9 cellular contexts compared by ENCODE assay signal in genomic region chr1:207866471-207867135, GRCh38. TPM values are rescaled to one million over a fixed set of nuclear protein-coding genes. Genes with fewer than 3 reads are reported as not detected.
DNase-seq lines count a peak whose midpoint lies in the region; ATAC-seq, FAIRE-seq and TF ChIP-seq lines count a peak whose summit lies in the region.
"Had no signal": no experiment of that assay in that cellular context is flagged by ENCODE, and none has a peak within 500 bp of the region (broad histone marks: within the 10 kb centered on the region; RNA-seq: fewer than 3 reads in every experiment).

No MANE protein-coding gene starts in this region.

- CTCF ChIA-PET in K562 (lab: Yijun Ruan, JAX; ENCODE audit: low intra/inter-chr PET ratio) = no interaction called here

- TF ChIP-seq CTCF in K562 (IDR thresholded peaks at IDR 0.05 in 2 of 3, conservative IDR thresholded peaks at IDR 0.05 in 1 of 3; ENCODE audit: insufficient read depth in 2 of 3, low read depth in 1 of 3, low read length in 3 of 3) = no peak

- no peak overlapping the region for H3K4me3 ChIP-seq in K562

- TF ChIP-seq RAD21 in K562 (CRISPR knock-in tag; conservative IDR thresholded peaks at IDR 0.05 in 1 of 2, IDR thresholded peaks at IDR 0.05 in 1 of 2) = no peak

- peak; percentile 32 to 38 for DNase-seq in activated CD4-positive, alpha-beta T cell treated with anti-CD3 and anti-CD28 coated beads for 4 hours
- no peak for DNase-seq in activated CD4-positive, alpha-beta T cell treated with anti-CD3 and anti-CD28 coated beads, Interleukin-2, amount 50 U/mL, for 4 hours
- peak in 1 of 4 experiments; percentile 45 for DNase-seq in K562 (ENCODE audit: extremely low read depth in 1 of 4, low spot score in 3 of 4)
- peak; percentile 79 for DNase-seq in left kidney (ENCODE audit: low read depth, low spot score)
- peak; percentile 76 for DNase-seq in superior temporal gyrus (ENCODE audit: extremely low spot score)
- DNase-seq in NCI-H1105 (lab: John Stamatoyannopoulos, UW) = no peak

- no peak for TF ChIP-seq EP300 in K562 (IDR thresholded peaks at IDR 0.05; ENCODE audit: low read length)

- peaks cover 36 to 37% of the 10 kb centered on the region in 2 experiments for H3K4me1 ChIP-seq in K562 (replicated peaks in 1 of 2; ENCODE audit: control insufficient read depth in 2 of 2, insufficient read depth in 2 of 2, low read length in 2 of 2)

- H3K9me1 ChIP-seq in K562 (ENCODE audit: control insufficient read depth, insufficient read depth, low read length) = no peaks in the 10 kb centered on the region

- FAIRE-seq in K562 (lab: Jason Lieb, UNC) = no peak

- in situ Hi-C loops in K562 (cut with MboI) = no loop called here

- POLR2A ChIA-PET in K562 (lab: Yijun Ruan, JAX) = interaction anchor here (0.7 to 1.5 kb wide), 6 partner anchors 8 to 58 kb away, joined by 3 to 4 read pairs (median 3); no protein-coding TSS in a partner anchor

- no peaks in the 10 kb centered on the region; a peak in 1 of 5 replicates for H3K27me3 ChIP-seq in K562 (ENCODE audit: control insufficient read depth in 2 of 2, insufficient read depth in 2 of 2, low read length in 2 of 2)

- no peaks in the 10 kb centered on the region for H4K20me1 ChIP-seq in K562 (replicated peaks; ENCODE audit: control insufficient read depth, insufficient read depth, low read length)

- H2AFZ ChIP-seq in K562 (ENCODE audit: low read depth, low read length) = no peak overlapping the region

- no peaks in the 10 kb centered on the region for H3K9me3 ChIP-seq in K562 (replicated peaks; ENCODE audit: control insufficient read depth, insufficient read depth, low read depth, low read length)

- H3K27ac ChIP-seq in K562 (ENCODE audit: extremely low read depth, low read depth, low read length) = no peak overlapping the region

- WGBS in K562 (ENCODE audit: insufficient coverage, low coverage, missing lambda C conversion rate) = 62% methylated on average over 9 of the region's 9 CpGs

- no TSS peak for BruUV-seq in K562 (replicated peaks; lab: Mats Ljungman, UMichigan)

- ATAC-seq in K562 = peak; percentile 21; the same call in 2 of the 3 replicates
- no peak for ATAC-seq in HG03442 (IDR thresholded peaks at IDR 0.05; ENCODE audit: unreplicated experiment)
- no peak for ATAC-seq in HG03565 (IDR thresholded peaks at IDR 0.05; ENCODE audit: unreplicated experiment)

- no peak overlapping the region for H3K9ac ChIP-seq in K562 (ENCODE audit: insufficient read depth in 1 of 2, low read depth in 2 of 2, low read length in 2 of 2)

- H3K4me2 ChIP-seq in K562 (ENCODE audit: insufficient read depth, low read length) = no peak overlapping the region

- peaks cover 26% of the 10 kb centered on the region for H3K36me3 ChIP-seq in K562 (ENCODE audit: control insufficient read depth, insufficient read depth, low read length)

- H3K79me2 ChIP-seq in K562 (ENCODE audit: control insufficient read depth, insufficient read depth, low read length) = peaks cover 12% of the 10 kb centered on the region; the same call in 2 of the 3 replicates

- intact Hi-C loops in K562 (cut with micrococcal nuclease) = no loop called here

- TF ChIP-seq POLR2A in K562 (conservative IDR thresholded peaks at IDR 0.05) = no peak

TF ChIP-seq in K562, 482 proteins besides CTCF, POLR2A, EP300 and RAD21 (continues in another document):
- TF ChIP-seq DLX4 (CRISPR knock-in tag; IDR thresholded peaks at IDR 0.05) = no peak
- no peak for TF ChIP-seq MTF1 (CRISPR knock-in tag; IDR thresholded peaks at IDR 0.05; ENCODE audit: borderline replicate concordance)
- TF ChIP-seq ZNF57 (CRISPR knock-in tag; IDR thresholded peaks at IDR 0.05) = peak; percentile 80; the same call in 1 of the 2 replicates
- no peak for TF ChIP-seq ARNT (IDR thresholded peaks at IDR 0.05)
- no peak for TF ChIP-seq THAP12 (CRISPR knock-in tag; IDR thresholded peaks at IDR 0.05)
- peak; percentile 87 for TF ChIP-seq RFX1 (IDR thresholded peaks at IDR 0.05)
- TF ChIP-seq RCOR1 (IDR thresholded peaks at IDR 0.05; ENCODE audit: borderline replicate concordance in 1 of 2, low read depth in 2 of 2, low read length in 2 of 2) = peak in 1 of 2 experiments; percentile 69; a peak in 2 of 4 replicates
- TF ChIP-seq ZBTB43 (CRISPR knock-in tag; IDR thresholded peaks at IDR 0.05) = no peak
- no peak for TF ChIP-seq PATZ1 (CRISPR knock-in tag; IDR thresholded peaks at IDR 0.05; ENCODE audit: borderline replicate concordance)
- TF ChIP-seq HNRNPLL (IDR thresholded peaks at IDR 0.05; ENCODE audit: low read depth, low read length, poor library complexity, severe bottlenecking) = no peak
- TF ChIP-seq HDAC1 (IDR thresholded peaks at IDR 0.05) = 0 out of 4 replicates have a peak, but pooled peaks of 1 of the 2 experiments have one; percentile 24
- TF ChIP-seq CTBP1 (IDR thresholded peaks at IDR 0.05; ENCODE audit: borderline replicate concordance) = 0 out of 2 replicates have a peak, but pooled peaks have one; percentile 37
- TF ChIP-seq ESRRB (CRISPR knock-in tag; IDR thresholded peaks at IDR 0.05; ENCODE audit: borderline replicate concordance) = no peak

RNA-seq across cellular contexts. Expression of gene CD34, which starts 44.3 kb away (rescaled TPM):
- not detected in 2 replicates for total RNA-seq in K562 (2011; cell fraction: chromatin; rRNA removed; ENCODE audit: low replicate concordance)
- not detected in 2 replicates for total RNA-seq in K562 (2011; cell fraction: nucleolus; rRNA removed)
- not detected in 2 replicates for total RNA-seq in K562 (2011; cell fraction: nucleoplasm; rRNA removed)
- total RNA-seq in K562 (2014; rRNA removed) (not detected in 2 replicates), K562 (2014; rRNA removed; fragmentation: Illumina TruSeq; extraction: Trizol) (not detected in 2 replicates), K562 (2015; rRNA removed; fragmentation: Illumina TruSeq; extraction: Trizol) (not detected in 2 replicates), K562 (2021) (0.13 TPM in 1 of 2 replicates, not detected in the other)
- polyA plus RNA-seq in K562 (2011; rRNA removed) (0.03 TPM in 1 of 2 replicates, not detected in the other), K562 (2014; fragmentation: Illumina TruSeq; extraction: Trizol) (not detected in 2 replicates), K562 (2014; fragmentation: Nextera tagmentation; extraction: Ambion mirVana) (not detected), K562 (2014; rRNA removed) (not detected in 2 replicates)
- polyA plus RNA-seq in K562 (2011; cell fraction: cytosol; rRNA removed) = not detected in 2 replicates
- polyA plus RNA-seq in K562 (2011; cell fraction: nucleus; rRNA removed) = not detected in 2 replicates
- polyA plus RNA-seq in K562 (2012) = not detected in 2 replicates
- polyA minus RNA-seq in K562 (2011; rRNA and poly(A)+ RNA removed) = 0.06 TPM in 1 of 2 replicates, not detected in the other
- polyA minus RNA-seq in K562 (2011; cell fraction: cytosol; rRNA and poly(A)+ RNA removed) = not detected in 2 replicates
- polyA minus RNA-seq in K562 (2011; cell fraction: nucleus; rRNA and poly(A)+ RNA removed) = not detected in 2 replicates
- total RNA-seq: SK-MEL-5 had no signal

Comparison
In these comparisons a context has a peak if more than half of its experiments do, and no peak if none do; other contexts are left out.
1. DNase-seq: peak in activated CD4-positive, alpha-beta T cell treated with anti-CD3 and anti-CD28 coated beads for 4 hours (2 of 2), left kidney (single experiment) and superior temporal gyrus (single experiment); none in activated CD4-positive, alpha-beta T cell treated with anti-CD3 and anti-CD28 coated beads, Interleukin-2, amount 50 U/mL, for 4 hours (0 of 2) and NCI-H1105 (single experiment).